Comparison of ENCODE assay signal across 20 cellular contexts in the genomic region with DNA sequence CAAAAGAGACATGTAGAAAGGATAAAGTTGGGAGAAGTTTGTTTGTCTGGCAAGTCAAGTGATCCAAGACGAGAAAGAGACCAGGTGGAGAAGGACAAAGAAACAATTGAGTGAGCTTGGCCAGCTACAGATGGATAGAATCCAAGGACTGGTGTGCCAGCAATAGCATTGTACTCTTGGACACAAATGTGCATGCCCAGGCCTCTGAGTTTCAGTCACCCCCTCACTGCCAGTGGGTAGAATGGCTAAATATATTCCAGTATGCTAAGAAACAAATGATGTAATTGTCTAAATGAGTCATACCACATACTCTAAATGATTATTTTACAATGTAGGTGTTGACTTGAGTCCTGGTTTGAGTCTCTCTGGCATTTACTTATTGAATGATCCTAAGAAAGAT.
DNase-seq lines count a peak whose midpoint lies in the region; ATAC-seq and TF ChIP-seq lines count a peak whose summit lies in the region.
"Had no signal": no experiment of that assay in that cellular context is flagged by ENCODE, and none has a peak within 500 bp of the region (broad histone marks: within the 10 kb centered on the region; RNA-seq: fewer than 3 reads in every experiment).

No MANE protein-coding gene starts in this region.

- no peak overlapping the region for H3K4me3 Mint-ChIP-seq in WTC11
- no peak overlapping the region for H3K4me3 Mint-ChIP-seq in glutamatergic neuron (ENCODE audit: unreplicated experiment)
- no peak overlapping the region for H3K4me3 Mint-ChIP-seq in activated naive CD8-positive, alpha-beta T cell treated with anti-CD3 and anti-CD28 coated beads, Interleukin-2, amount 50 U/mL, for 24 hours
- H3K4me3 Mint-ChIP-seq: endodermal cell had no signal

- ATAC-seq in WTC11 = no peak
- no peak for ATAC-seq in activated naive CD8-positive, alpha-beta T cell treated with anti-CD3 and anti-CD28 coated beads, Interleukin-2, amount 50 U/mL, for 24 hours
- ATAC-seq: left colon had no signal

- peak; percentile 11 for DNase-seq in GM13977 (ENCODE audit: low spot score)
- DNase-seq in RWPE1 (ENCODE audit: low spot score) = peak; percentile 13
- peak; percentile 79 for DNase-seq in globus pallidus (ENCODE audit: low spot score)
- DNase-seq in pons (ENCODE audit: low spot score) = peak; percentile 83
- DNase-seq in WTC11 (ENCODE audit: low spot score) = no peak
- DNase-seq in glutamatergic neuron = no peak
- DNase-seq in activated naive CD8-positive, alpha-beta T cell treated with anti-CD3 and anti-CD28 coated beads, Interleukin-2, amount 50 U/mL, for 24 hours = no peak
- DNase-seq in NCI-H774 (lab: John Stamatoyannopoulos, UW) = no peak
- DNase-seq: activated CD4-positive, alpha-beta T cell treated with anti-CD3 and anti-CD28 coated beads for 4 hours; activated effector memory CD4-positive, alpha-beta T cell treated with Interleukin-2 at 50 U/mL for 16 hours; AML-193; amniotic stem cell; endodermal cell; left colon; NCI-H187; NCI-H510A; PC-9; SK-N-SH; stimulated activated CD4-positive, alpha-beta T cell treated with anti-CD3 and anti-CD28 coated beads, Interleukin-4, amount 100 ng/mL, for 1 hour; T-helper 9 cell had no signal

- CTCF ChIA-PET in RWPE1 (lab: Yijun Ruan, JAX) = no interaction called here
- CTCF ChIA-PET in WTC11 (lab: Charles Lee) = no interaction called here

- POLR2A ChIA-PET in RWPE1 (lab: Yijun Ruan, JAX; ENCODE audit: low non-redundant PET) = no interaction called here
- POLR2A ChIA-PET in WTC11 (lab: Charles Lee) = no interaction called here

- H3K27ac Mint-ChIP-seq in WTC11 (no peak overlapping the region), glutamatergic neuron (ENCODE audit: unreplicated experiment) (no peak overlapping the region)
- no peak overlapping the region for H3K27ac Mint-ChIP-seq in activated naive CD8-positive, alpha-beta T cell treated with anti-CD3 and anti-CD28 coated beads, Interleukin-2, amount 50 U/mL, for 24 hours
- H3K27ac Mint-ChIP-seq: endodermal cell had no signal

- H3K4me1 Mint-ChIP-seq in WTC11 (peaks cover 7% of the 10 kb centered on the region; the same call in 1 of the 2 replicates), glutamatergic neuron (ENCODE audit: low read depth, unreplicated experiment) (no peaks in the 10 kb centered on the region)
- H3K4me1 Mint-ChIP-seq in activated naive CD8-positive, alpha-beta T cell treated with anti-CD3 and anti-CD28 coated beads, Interleukin-2, amount 50 U/mL, for 24 hours = no peaks in the 10 kb centered on the region

- H3K27ac ChIP-seq in RWPE1 = no peak overlapping the region
- H3K27ac ChIP-seq: PC-9 had no signal

- H3K27me3 Mint-ChIP-seq in WTC11 (ENCODE audit: low read depth) (no peaks in the 10 kb centered on the region), glutamatergic neuron (ENCODE audit: unreplicated experiment) (no peaks in the 10 kb centered on the region)
- no peaks in the 10 kb centered on the region for H3K27me3 Mint-ChIP-seq in activated naive CD8-positive, alpha-beta T cell treated with anti-CD3 and anti-CD28 coated beads, Interleukin-2, amount 50 U/mL, for 24 hours

- in situ Hi-C loops in GM13977 (cut with MboI; ENCODE audit: low pct_unique_long_range_greater_than_20kb, low sequenced_read_pairs, unreplicated experiment) = no loop called here

- H3K36me3 Mint-ChIP-seq in WTC11 (peaks cover 2% of the 10 kb centered on the region), glutamatergic neuron (ENCODE audit: unreplicated experiment) (peaks cover 5% of the 10 kb centered on the region)
- H3K36me3 Mint-ChIP-seq in activated naive CD8-positive, alpha-beta T cell treated with anti-CD3 and anti-CD28 coated beads, Interleukin-2, amount 50 U/mL, for 24 hours (ENCODE audit: low read depth) = no peaks in the 10 kb centered on the region

- TF ChIP-seq CTCF in GM13977 (IDR thresholded peaks at IDR 0.05; ENCODE audit: extremely low read depth, insufficient read depth, missing control alignments) (no peak), RWPE1 (conservative IDR thresholded peaks at IDR 0.05; ENCODE audit: low read depth) (no peak), WTC11 (IDR thresholded peaks at IDR 0.05) (no peak), glutamatergic neuron (IDR thresholded peaks at IDR 0.05; ENCODE audit: partially characterized antibody, unreplicated experiment) (no peak)

- H3K9me3 Mint-ChIP-seq in WTC11 = peaks cover 18% of the 10 kb centered on the region
- H3K9me3 Mint-ChIP-seq in glutamatergic neuron (ENCODE audit: unreplicated experiment) = peaks cover 3% of the 10 kb centered on the region
- H3K9me3 Mint-ChIP-seq in activated naive CD8-positive, alpha-beta T cell treated with anti-CD3 and anti-CD28 coated beads, Interleukin-2, amount 50 U/mL, for 24 hours = peaks cover 18% of the 10 kb centered on the region

TF ChIP-seq in WTC11, 78 proteins besides CTCF, POLR2A, EP300 and RAD21 (continues in another document):
- TF ChIP-seq GABPB1 (CRISPR knock-in tag; IDR thresholded peaks at IDR 0.05) (no peak), NFYB (CRISPR knock-in tag; conservative IDR thresholded peaks at IDR 0.05; ENCODE audit: low read depth) (no peak), EMX1 (CRISPR knock-in tag; IDR thresholded peaks at IDR 0.05) (no peak), ESRRA (CRISPR knock-in tag; IDR thresholded peaks at IDR 0.05; ENCODE audit: borderline replicate concordance) (no peak), NR2C2 (CRISPR knock-in tag; IDR thresholded peaks at IDR 0.05) (no peak)
- TF ChIP-seq, protein P1, sequence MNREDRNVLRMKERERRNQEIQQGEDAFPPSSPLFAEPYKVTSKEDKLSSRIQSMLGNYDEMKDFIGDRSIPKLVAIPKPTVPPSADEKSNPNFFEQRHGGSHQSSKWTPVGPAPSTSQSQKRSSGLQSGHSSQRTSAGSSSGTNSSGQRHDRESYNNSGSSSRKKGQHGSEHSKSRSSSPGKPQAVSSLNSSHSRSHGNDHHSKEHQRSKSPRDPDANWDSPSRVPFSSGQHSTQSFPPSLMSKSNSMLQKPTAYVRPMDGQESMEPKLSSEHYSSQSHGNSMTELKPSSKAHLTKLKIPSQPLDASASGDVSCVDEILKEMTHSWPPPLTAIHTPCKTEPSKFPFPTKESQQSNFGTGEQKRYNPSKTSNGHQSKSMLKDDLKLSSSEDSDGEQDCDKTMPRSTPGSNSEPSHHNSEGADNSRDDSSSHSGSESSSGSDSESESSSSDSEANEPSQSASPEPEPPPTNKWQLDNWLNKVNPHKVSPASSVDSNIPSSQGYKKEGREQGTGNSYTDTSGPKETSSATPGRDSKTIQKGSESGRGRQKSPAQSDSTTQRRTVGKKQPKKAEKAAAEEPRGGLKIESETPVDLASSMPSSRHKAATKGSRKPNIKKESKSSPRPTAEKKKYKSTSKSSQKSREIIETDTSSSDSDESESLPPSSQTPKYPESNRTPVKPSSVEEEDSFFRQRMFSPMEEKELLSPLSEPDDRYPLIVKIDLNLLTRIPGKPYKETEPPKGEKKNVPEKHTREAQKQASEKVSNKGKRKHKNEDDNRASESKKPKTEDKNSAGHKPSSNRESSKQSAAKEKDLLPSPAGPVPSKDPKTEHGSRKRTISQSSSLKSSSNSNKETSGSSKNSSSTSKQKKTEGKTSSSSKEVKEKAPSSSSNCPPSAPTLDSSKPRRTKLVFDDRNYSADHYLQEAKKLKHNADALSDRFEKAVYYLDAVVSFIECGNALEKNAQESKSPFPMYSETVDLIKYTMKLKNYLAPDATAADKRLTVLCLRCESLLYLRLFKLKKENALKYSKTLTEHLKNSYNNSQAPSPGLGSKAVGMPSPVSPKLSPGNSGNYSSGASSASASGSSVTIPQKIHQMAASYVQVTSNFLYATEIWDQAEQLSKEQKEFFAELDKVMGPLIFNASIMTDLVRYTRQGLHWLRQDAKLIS (CRISPR knock-in tag; IDR thresholded peaks at IDR 0.05; ENCODE audit: borderline replicate concordance) = no peak
- TF ChIP-seq, protein P2, sequence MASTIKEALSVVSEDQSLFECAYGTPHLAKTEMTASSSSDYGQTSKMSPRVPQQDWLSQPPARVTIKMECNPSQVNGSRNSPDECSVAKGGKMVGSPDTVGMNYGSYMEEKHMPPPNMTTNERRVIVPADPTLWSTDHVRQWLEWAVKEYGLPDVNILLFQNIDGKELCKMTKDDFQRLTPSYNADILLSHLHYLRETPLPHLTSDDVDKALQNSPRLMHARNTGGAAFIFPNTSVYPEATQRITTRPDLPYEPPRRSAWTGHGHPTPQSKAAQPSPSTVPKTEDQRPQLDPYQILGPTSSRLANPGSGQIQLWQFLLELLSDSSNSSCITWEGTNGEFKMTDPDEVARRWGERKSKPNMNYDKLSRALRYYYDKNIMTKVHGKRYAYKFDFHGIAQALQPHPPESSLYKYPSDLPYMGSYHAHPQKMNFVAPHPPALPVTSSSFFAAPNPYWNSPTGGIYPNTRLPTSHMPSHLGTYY (CRISPR knock-in tag; IDR thresholded peaks at IDR 0.05) = no peak
- TF ChIP-seq, protein P3, sequence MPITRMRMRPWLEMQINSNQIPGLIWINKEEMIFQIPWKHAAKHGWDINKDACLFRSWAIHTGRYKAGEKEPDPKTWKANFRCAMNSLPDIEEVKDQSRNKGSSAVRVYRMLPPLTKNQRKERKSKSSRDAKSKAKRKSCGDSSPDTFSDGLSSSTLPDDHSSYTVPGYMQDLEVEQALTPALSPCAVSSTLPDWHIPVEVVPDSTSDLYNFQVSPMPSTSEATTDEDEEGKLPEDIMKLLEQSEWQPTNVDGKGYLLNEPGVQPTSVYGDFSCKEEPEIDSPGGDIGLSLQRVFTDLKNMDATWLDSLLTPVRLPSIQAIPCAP (CRISPR knock-in tag; IDR thresholded peaks at IDR 0.05) = no peak
- TF ChIP-seq, protein P4, sequence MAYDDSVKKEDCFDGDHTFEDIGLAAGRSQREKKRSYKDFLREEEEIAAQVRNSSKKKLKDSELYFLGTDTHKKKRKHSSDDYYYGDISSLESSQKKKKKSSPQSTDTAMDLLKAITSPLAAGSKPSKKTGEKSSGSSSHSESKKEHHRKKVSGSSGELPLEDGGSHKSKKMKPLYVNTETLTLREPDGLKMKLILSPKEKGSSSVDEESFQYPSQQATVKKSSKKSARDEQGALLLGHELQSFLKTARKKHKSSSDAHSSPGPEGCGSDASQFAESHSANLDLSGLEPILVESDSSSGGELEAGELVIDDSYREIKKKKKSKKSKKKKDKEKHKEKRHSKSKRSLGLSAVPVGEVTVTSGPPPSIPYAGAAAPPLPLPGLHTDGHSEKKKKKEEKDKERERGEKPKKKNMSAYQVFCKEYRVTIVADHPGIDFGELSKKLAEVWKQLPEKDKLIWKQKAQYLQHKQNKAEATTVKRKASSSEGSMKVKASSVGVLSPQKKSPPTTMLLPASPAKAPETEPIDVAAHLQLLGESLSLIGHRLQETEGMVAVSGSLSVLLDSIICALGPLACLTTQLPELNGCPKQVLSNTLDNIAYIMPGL (CRISPR knock-in tag; IDR thresholded peaks at IDR 0.05) = no peak
- TF ChIP-seq, protein P5, sequence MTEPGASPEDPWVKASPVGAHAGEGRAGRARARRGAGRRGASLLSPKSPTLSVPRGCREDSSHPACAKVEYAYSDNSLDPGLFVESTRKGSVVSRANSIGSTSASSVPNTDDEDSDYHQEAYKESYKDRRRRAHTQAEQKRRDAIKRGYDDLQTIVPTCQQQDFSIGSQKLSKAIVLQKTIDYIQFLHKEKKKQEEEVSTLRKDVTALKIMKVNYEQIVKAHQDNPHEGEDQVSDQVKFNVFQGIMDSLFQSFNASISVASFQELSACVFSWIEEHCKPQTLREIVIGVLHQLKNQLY (CRISPR knock-in tag; IDR thresholded peaks at IDR 0.05) = no peak

Comparison
In these comparisons a context has a peak if more than half of its experiments do, and no peak if none do; other contexts are left out.
1. DNase-seq: peak in GM13977 (single experiment), RWPE1 (single experiment), globus pallidus (single experiment) and pons (single experiment); none in WTC11 (single experiment), glutamatergic neuron (single experiment), activated naive CD8-positive, alpha-beta T cell treated with anti-CD3 and anti-CD28 coated beads, Interleukin-2, amount 50 U/mL, for 24 hours (single experiment) and NCI-H774 (single experiment).